In the genomic region with DNA sequence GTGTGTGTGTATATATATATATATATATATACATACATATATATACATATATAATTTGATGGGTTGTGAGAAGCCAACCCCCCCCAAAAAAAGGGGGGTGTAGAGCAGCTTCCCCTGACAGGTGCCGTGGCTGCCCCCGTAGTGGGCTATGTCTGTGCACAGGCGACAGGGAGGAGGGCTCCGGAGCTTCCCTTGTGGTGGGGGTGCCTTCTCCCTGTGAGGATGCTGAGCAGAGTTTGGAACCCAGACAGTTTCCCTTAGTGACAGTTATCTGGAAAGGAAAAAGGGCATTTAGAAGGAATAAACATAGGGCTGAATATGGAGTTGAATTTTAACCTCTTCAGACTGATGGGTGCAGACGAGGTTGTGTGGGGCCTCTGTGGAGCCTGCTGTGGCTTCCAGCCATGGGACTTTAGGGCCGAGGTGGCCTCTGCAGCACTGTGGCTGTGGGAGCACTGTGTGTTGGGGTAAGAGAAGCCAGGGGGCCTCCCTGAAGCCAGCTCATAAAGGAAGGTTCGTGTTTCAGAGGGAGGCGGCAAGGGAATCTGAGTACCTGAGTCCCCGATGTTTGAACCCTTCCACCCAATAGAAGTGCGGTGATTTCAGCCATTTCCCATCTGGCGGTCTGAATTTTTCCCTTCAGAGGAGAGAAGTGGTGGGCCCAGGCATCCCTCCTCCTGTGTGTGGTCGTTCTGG, we compare ENCODE assay signal across 1 cellular context.
TF ChIP-seq lines count a peak whose summit lies in the region.

No MANE protein-coding gene starts in this region.

TF ChIP-seq in HepG2, 621 proteins besides CTCF, POLR2A, EP300 and RAD21:
- no peak for TF ChIP-seq ZBTB7B (CRISPR knock-in tag; IDR thresholded peaks at IDR 0.05)
- TF ChIP-seq KDM3A (CRISPR knock-in tag; IDR thresholded peaks at IDR 0.05; ENCODE audit: low read depth) = no peak
- TF ChIP-seq ZNF615 (CRISPR knock-in tag; IDR thresholded peaks at IDR 0.05; ENCODE audit: borderline replicate concordance) = no peak
- TF ChIP-seq AGO2 (optimal IDR thresholded peaks at IDR 0.05; ENCODE audit: low read depth, low read length) = peak; percentile 30
- TF ChIP-seq YY1 (IDR thresholded peaks at IDR 0.05; ENCODE audit: insufficient read depth, insufficient replicate concordance, low read depth, low read length) = no peak
- no peak for TF ChIP-seq NPAS2 (CRISPR knock-in tag; IDR thresholded peaks at IDR 0.05; ENCODE audit: borderline replicate concordance)
- TF ChIP-seq ZNF468 (CRISPR knock-in tag; IDR thresholded peaks at IDR 0.05) = no peak
- TF ChIP-seq GABPA (IDR thresholded peaks at IDR 0.05; ENCODE audit: low read depth, low read length) = no peak
- TF ChIP-seq GABPA (CRISPR knock-in tag; IDR thresholded peaks at IDR 0.05; ENCODE audit: low read depth) = no peak
- no peak for TF ChIP-seq DNMT1 (CRISPR knock-in tag; IDR thresholded peaks at IDR 0.05)
